Comparison of ENCODE assay signal across 19 cellular contexts in the genomic region with DNA sequence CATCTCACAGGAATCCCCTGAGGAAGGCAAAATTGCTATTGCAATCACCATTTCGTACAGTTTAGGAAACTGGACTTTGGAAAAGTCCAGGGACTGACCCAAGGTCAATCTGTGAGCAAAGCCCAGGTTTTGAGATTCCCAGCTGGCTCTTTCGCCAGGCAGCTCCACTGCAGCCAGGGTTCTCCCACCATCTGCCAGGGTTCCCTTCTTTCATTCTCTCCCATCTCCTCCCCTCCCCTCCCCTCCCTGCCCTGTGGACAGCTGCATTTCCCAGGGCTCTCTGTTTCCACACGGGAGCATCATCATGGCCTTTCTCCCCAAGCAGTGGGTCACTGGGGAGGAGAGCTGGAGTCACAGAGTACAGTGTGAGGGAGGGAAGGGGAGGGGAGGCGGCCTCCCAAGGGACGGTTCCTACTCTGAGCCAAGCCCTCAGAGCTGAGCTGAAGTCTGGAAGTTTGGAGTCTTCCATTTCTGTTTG. TPM values are rescaled to one million over a fixed set of nuclear protein-coding genes. Genes with fewer than 3 reads are reported as not detected.
A peak's percentile ranks its signal among the peaks of the same experiment; 100 is the strongest.
DNase-seq lines count a peak whose midpoint lies in the region; ATAC-seq, FAIRE-seq and TF ChIP-seq lines count a peak whose summit lies in the region.
"Had no signal": no experiment of that assay in that cellular context is flagged by ENCODE, and none has a peak within 500 bp of the region (broad histone marks: within the 10 kb centered on the region; RNA-seq: fewer than 3 reads in every experiment).

No MANE protein-coding gene starts in this region.

- H4K20me1 ChIP-seq in HepG2 (ENCODE audit: insufficient read depth, low read length) = no peaks in the 10 kb centered on the region

- in situ Hi-C loops in HepG2 (cut with HindIII; ENCODE audit: extremely low pct_ligation_motif_present, low pct_unique_long_range_greater_than_20kb) = no loop called here

- TF ChIP-seq CTCF in HepG2 (CRISPR knock-in tag; IDR thresholded peaks at IDR 0.05) = no peak

- H3K4me1 Mint-ChIP-seq in activated T-helper 2 cell treated with anti-CD3 and anti-CD28 coated beads, Interferon-gamma antibody, Interleukin-2, Interleukin-4, amounts not matched to agents 10 μg/mL and 5 μg/mL and 100 μg/mL, durations not matched to agents 14 hours and 24 hours and 36 hours (ENCODE audit: low read depth) = peaks cover 11% of the 10 kb centered on the region

- no peak overlapping the region for H2AFZ ChIP-seq in HepG2 (ENCODE audit: low read length)

- H3K27me3 ChIP-seq in SJCRH30 = no peaks in the 10 kb centered on the region
- H3K27me3 ChIP-seq in HepG2 (ENCODE audit: control insufficient read depth in 1 of 2, insufficient read depth in 2 of 2, low read length in 2 of 2) = peaks cover 3 to 25% of the 10 kb centered on the region in 2 experiments; a peak in 3 of 5 replicates
- H3K27me3 ChIP-seq in aorta (ENCODE audit: control insufficient read depth in 1 of 2, insufficient read depth in 2 of 2, low read length in 1 of 2) = no peaks in the 10 kb centered on the region
- H3K27me3 ChIP-seq: Peyer's patch, testis had no signal

- no TSS peak for BruUV-seq in HepG2 (replicated peaks; lab: Mats Ljungman, UMichigan)

- no peak overlapping the region for H3K4me3 Mint-ChIP-seq in activated T-helper 2 cell treated with anti-CD3 and anti-CD28 coated beads, Interferon-gamma antibody, Interleukin-2, Interleukin-4, amounts not matched to agents 10 μg/mL and 5 μg/mL and 100 μg/mL, durations not matched to agents 14 hours and 24 hours and 36 hours (ENCODE audit: low read depth)

- intact Hi-C loops in HepG2 (cut with micrococcal nuclease; ENCODE audit: unreplicated experiment) (no loop called here), aorta (cut with DNase I) (no loop called here)
- intact Hi-C loops in activated T-helper 2 cell treated with anti-CD3 and anti-CD28 coated beads, Interferon-gamma antibody, Interleukin-2, Interleukin-4, amounts not matched to agents 10 μg/mL and 5 μg/mL and 100 μg/mL, durations not matched to agents 14 hours and 24 hours and 36 hours (cut with micrococcal nuclease) = loop anchor here (10.0 kb wide), 2 partner anchors 144 to 326 kb away; partner anchors contain the start of gene PPP1R1B

- ATAC-seq in HepG2 = peak; percentile 16
- ATAC-seq in aorta (ENCODE audit: low FRiP score) = no peak
- ATAC-seq: foreskin keratinocyte had no signal

- TF ChIP-seq POLR2A in HepG2 (IDR thresholded peaks at IDR 0.05; ENCODE audit: insufficient read depth in 1 of 2, low read depth in 2 of 2, low read length in 2 of 2) = no peak

- DNase-seq in DMS 273 (lab: John Stamatoyannopoulos, UW; ENCODE audit: unreplicated experiment) (peak; percentile 81), SJCRH30 (peak; percentile 62 to 73), HepG2 (ENCODE audit: low spot score) (no peak), caudate nucleus (lab: John Stamatoyannopoulos, UW) (no peak), aorta (no peak)
- no peak for DNase-seq in activated T-helper 2 cell treated with anti-CD3 and anti-CD28 coated beads, Interferon-gamma antibody, Interleukin-2, Interleukin-4, amounts not matched to agents 10 μg/mL and 5 μg/mL and 100 μg/mL, durations not matched to agents 14 hours and 24 hours and 36 hours (ENCODE audit: low spot score)
- DNase-seq: activated CD4-positive, alpha-beta T cell treated with anti-CD3 and anti-CD28 coated beads, Interleukin-2, amount 50 U/mL, for 4 hours; activated T-cell treated with anti-CD3 and anti-CD28 coated beads, Interleukin-2, amount 50 U/mL, for 1 hour; central memory CD4-positive, alpha-beta T cell; foreskin keratinocyte; HCEC 1CT; MM.1S; NCI-H2081; NCI-H774; Peyer's patch; stimulated activated CD4-positive, alpha-beta T cell treated with anti-CD3 and anti-CD28 coated beads, Interleukin-4, amount 100 ng/mL, for 4 hours; testis had no signal

- H3K27ac ChIP-seq in SJCRH30 (no peak overlapping the region), HepG2 (ENCODE audit: extremely low read length, insufficient read depth, low read length) (no peak overlapping the region), caudate nucleus (ENCODE audit: low read depth, low read length) (no peak overlapping the region), aorta (ENCODE audit: low read depth in 1 of 2, low read length in 2 of 2) (no peak overlapping the region)
- H3K27ac ChIP-seq: foreskin keratinocyte, Peyer's patch, testis had no signal

- no peak for TF ChIP-seq EP300 in HepG2 (IDR thresholded peaks at IDR 0.05; ENCODE audit: low read depth in 2 of 2, low read length in 2 of 2)
- TF ChIP-seq EP300 in HepG2 (CRISPR knock-in tag; IDR thresholded peaks at IDR 0.05; ENCODE audit: borderline replicate concordance) = no peak

- peak overlapping the region; percentile 62 for H3K4me2 ChIP-seq in HepG2 (ENCODE audit: low read depth, low read length)

- H3K4me1 ChIP-seq in SJCRH30 = no peaks in the 10 kb centered on the region
- peaks cover 74% of the 10 kb centered on the region for H3K4me1 ChIP-seq in HepG2 (ENCODE audit: insufficient read depth, low read length)
- H3K4me1 ChIP-seq in aorta (ENCODE audit: control insufficient read depth in 1 of 2, insufficient read depth in 2 of 2, low read length in 2 of 2) = no peaks in the 10 kb centered on the region
- H3K4me1 ChIP-seq: foreskin keratinocyte had no signal

- peak; percentile 21 for FAIRE-seq in HepG2 (lab: Jason Lieb, UNC)

- H3K36me3 ChIP-seq in SJCRH30 (no peaks in the 10 kb centered on the region), HepG2 (replicated peaks in 1 of 2; ENCODE audit: control insufficient read depth in 1 of 2, insufficient read depth in 2 of 2, low read length in 2 of 2) (no peaks in the 10 kb centered on the region), aorta (ENCODE audit: control insufficient read depth in 1 of 2, insufficient read depth in 2 of 2, low read length in 1 of 2) (no peaks in the 10 kb centered on the region)
- H3K36me3 ChIP-seq: Peyer's patch had no signal

- H3K4me3 ChIP-seq in SJCRH30 (no peak overlapping the region), HepG2 (replicated peaks in 1 of 3; ENCODE audit: insufficient read depth in 1 of 3, low read depth in 2 of 3, low read length in 3 of 3) (peak overlapping the region in 1 of 3 experiments; percentile 44; a peak in 1 of 6 replicates), aorta (ENCODE audit: low read length in 2 of 2) (no peak overlapping the region)
- H3K4me3 ChIP-seq: Peyer's patch, testis had no signal

- no peak overlapping the region for H3K9ac ChIP-seq in HepG2 (ENCODE audit: insufficient read depth, low read depth, low read length)

- H3K27ac Mint-ChIP-seq in activated T-helper 2 cell treated with anti-CD3 and anti-CD28 coated beads, Interferon-gamma antibody, Interleukin-2, Interleukin-4, amounts not matched to agents 10 μg/mL and 5 μg/mL and 100 μg/mL, durations not matched to agents 14 hours and 24 hours and 36 hours = no peak overlapping the region
- H3K27ac Mint-ChIP-seq: memory B cell had no signal

- H3K79me2 ChIP-seq in HepG2 (ENCODE audit: insufficient read depth, low read length) = no peaks in the 10 kb centered on the region

- 3% methylated on average over 5 of the region's 5 CpGs for WGBS in HepG2 (ENCODE audit: low lambda C conversion rate)
- 50 to 54% methylated on average over 5 of the region's 5 CpGs for WGBS in aorta, 2 donors

- no peaks in the 10 kb centered on the region for H3K9me3 Mint-ChIP-seq in activated T-helper 2 cell treated with anti-CD3 and anti-CD28 coated beads, Interferon-gamma antibody, Interleukin-2, Interleukin-4, amounts not matched to agents 10 μg/mL and 5 μg/mL and 100 μg/mL, durations not matched to agents 14 hours and 24 hours and 36 hours
- H3K9me3 Mint-ChIP-seq: memory B cell had no signal

- no peaks in the 10 kb centered on the region for H3K36me3 Mint-ChIP-seq in activated T-helper 2 cell treated with anti-CD3 and anti-CD28 coated beads, Interferon-gamma antibody, Interleukin-2, Interleukin-4, amounts not matched to agents 10 μg/mL and 5 μg/mL and 100 μg/mL, durations not matched to agents 14 hours and 24 hours and 36 hours (ENCODE audit: low read depth)
- H3K36me3 Mint-ChIP-seq: memory B cell had no signal

- H3K27me3 Mint-ChIP-seq in activated T-helper 2 cell treated with anti-CD3 and anti-CD28 coated beads, Interferon-gamma antibody, Interleukin-2, Interleukin-4, amounts not matched to agents 10 μg/mL and 5 μg/mL and 100 μg/mL, durations not matched to agents 14 hours and 24 hours and 36 hours (ENCODE audit: low read depth) = peaks cover 4% of the 10 kb centered on the region
- H3K27me3 Mint-ChIP-seq: memory B cell had no signal

- POLR2A ChIA-PET in HepG2 (lab: Yijun Ruan, JAX) = interaction anchor here (1.1 to 4.6 kb wide), 3 partner anchors 24 to 46 kb away, joined by 3 to 16 read pairs (median 3); partner anchors contain the start of genes LRRC3C, ORMDL3 and PSMD3

- CTCF ChIA-PET in HepG2 (lab: Yijun Ruan, JAX; ENCODE audit: low intra/inter-chr PET ratio, low total read pairs) = no interaction called here

- TF ChIP-seq RAD21 in HepG2 (CRISPR knock-in tag; IDR thresholded peaks at IDR 0.05) = no peak

- H3K9me3 ChIP-seq in SJCRH30 (replicated peaks) = no peaks in the 10 kb centered on the region
- H3K9me3 ChIP-seq in HepG2 (ENCODE audit: low read length) = no peaks in the 10 kb centered on the region
- H3K9me3 ChIP-seq in aorta (ENCODE audit: control insufficient read depth, low read length) = no peaks in the 10 kb centered on the region
- H3K9me3 ChIP-seq: Peyer's patch, testis had no signal

RNA-seq across cellular contexts. Expression of gene GSDMA, which starts 11.9 kb away (rescaled TPM):
- total RNA-seq in SJCRH30 (2014; rRNA removed; shearing (Covaris generic)) = not detected in 2 replicates
- total RNA-seq in HepG2 (2016; rRNA removed; fragmentation: Illumina TruSeq; extraction: Trizol) (not detected in 2 replicates), aorta (1 to 10 TPM; 1.2 to 6.2 TPM)
- not detected in 2 replicates for total RNA-seq in HepG2 (2016; cell fraction: cytosol; rRNA removed; fragmentation: Illumina TruSeq; extraction: Trizol; ENCODE audit: low read depth)
- not detected in 2 replicates for total RNA-seq in HepG2 (2016; cell fraction: insoluble cytoplasmic fraction; rRNA removed; fragmentation: Illumina TruSeq; extraction: Trizol)
- total RNA-seq in HepG2 (2016; cell fraction: membrane; rRNA removed; fragmentation: Illumina TruSeq; extraction: Trizol) = not detected in 2 replicates
- not detected in 2 replicates for total RNA-seq in HepG2 (2016; cell fraction: nucleus; rRNA removed; fragmentation: Illumina TruSeq; extraction: Trizol)
- polyA plus RNA-seq in HepG2 (2011; rRNA removed) (0.07 TPM in 1 of 2 replicates, not detected in the other), aorta (under 1 TPM in 1 of 2 donors, not detected in 1; 0.28 TPM)
- 0.08 TPM in 1 of 2 replicates, not detected in the other for polyA plus RNA-seq in HepG2 (2011; cell fraction: cytosol; rRNA removed)
- polyA plus RNA-seq in HepG2 (2011; cell fraction: nucleus; rRNA removed) = not detected in 2 replicates
- not detected in 2 replicates for polyA plus RNA-seq in HepG2 (2012)
- polyA plus RNA-seq in HepG2 (2016; cell fraction: cytosol; fragmentation: Illumina TruSeq; extraction: Trizol; ENCODE audit: low read depth) = not detected in 2 replicates
- not detected in 2 replicates for polyA plus RNA-seq in HepG2 (2016; cell fraction: insoluble cytoplasmic fraction; fragmentation: Illumina TruSeq; extraction: Trizol; ENCODE audit: low read depth)
- not detected in 2 replicates for polyA plus RNA-seq in HepG2 (2016; cell fraction: membrane; fragmentation: Illumina TruSeq; extraction: Trizol; ENCODE audit: low read depth)
- polyA plus RNA-seq in HepG2 (2016; cell fraction: nucleus; fragmentation: Illumina TruSeq; extraction: Trizol; ENCODE audit: insufficient read depth, low read depth) = not detected in 2 replicates
- not detected in 2 replicates for polyA minus RNA-seq in HepG2 (2011; rRNA and poly(A)+ RNA removed; ENCODE audit: low replicate concordance)
- polyA minus RNA-seq in HepG2 (2011; cell fraction: cytosol; rRNA and poly(A)+ RNA removed) = not detected in 2 replicates
- polyA minus RNA-seq in HepG2 (2011; cell fraction: nucleus; rRNA and poly(A)+ RNA removed) = not detected in 2 replicates
- total RNA-seq in activated T-helper 2 cell treated with anti-CD3 and anti-CD28 coated beads, Interferon-gamma antibody, Interleukin-2, Interleukin-4, amounts not matched to agents 10 μg/mL and 5 μg/mL and 100 μg/mL, durations not matched to agents 14 hours and 24 hours and 36 hours = 0.11 and 0.53 TPM in 2 replicates
- polyA plus RNA-seq: neural cell had no signal

RNA-seq across cellular contexts. Expression of gene LRRC3C, which starts 23.4 kb away (rescaled TPM):
- not detected in 2 replicates for total RNA-seq in SJCRH30 (2014; rRNA removed; shearing (Covaris generic))
- total RNA-seq in HepG2 (2016; rRNA removed; fragmentation: Illumina TruSeq; extraction: Trizol) = not detected in 2 replicates
- not detected in 2 replicates for total RNA-seq in HepG2 (2016; cell fraction: cytosol; rRNA removed; fragmentation: Illumina TruSeq; extraction: Trizol; ENCODE audit: low read depth)
- total RNA-seq in HepG2 (2016; cell fraction: insoluble cytoplasmic fraction; rRNA removed; fragmentation: Illumina TruSeq; extraction: Trizol) = not detected in 2 replicates
- total RNA-seq in HepG2 (2016; cell fraction: membrane; rRNA removed; fragmentation: Illumina TruSeq; extraction: Trizol) = not detected in 2 replicates
- total RNA-seq in HepG2 (2016; cell fraction: nucleus; rRNA removed; fragmentation: Illumina TruSeq; extraction: Trizol) = not detected in 2 replicates
- 0.10 and 0.17 TPM in 2 replicates for polyA plus RNA-seq in HepG2 (2011; rRNA removed)
- 0.11 TPM in 1 of 2 replicates, not detected in the other for polyA plus RNA-seq in HepG2 (2011; cell fraction: cytosol; rRNA removed)
- not detected in 2 replicates for polyA plus RNA-seq in HepG2 (2011; cell fraction: nucleus; rRNA removed)
- not detected in 2 replicates for polyA plus RNA-seq in HepG2 (2012)
- not detected in 2 replicates for polyA plus RNA-seq in HepG2 (2016; cell fraction: cytosol; fragmentation: Illumina TruSeq; extraction: Trizol; ENCODE audit: low read depth)
- polyA plus RNA-seq in HepG2 (2016; cell fraction: insoluble cytoplasmic fraction; fragmentation: Illumina TruSeq; extraction: Trizol; ENCODE audit: low read depth) = not detected in 2 replicates
- polyA plus RNA-seq in HepG2 (2016; cell fraction: membrane; fragmentation: Illumina TruSeq; extraction: Trizol; ENCODE audit: low read depth) = not detected in 2 replicates
- not detected in 2 replicates for polyA plus RNA-seq in HepG2 (2016; cell fraction: nucleus; fragmentation: Illumina TruSeq; extraction: Trizol; ENCODE audit: insufficient read depth, low read depth)
- 0.24 TPM in 1 of 2 replicates, not detected in the other for polyA minus RNA-seq in HepG2 (2011; rRNA and poly(A)+ RNA removed; ENCODE audit: low replicate concordance)
- polyA minus RNA-seq in HepG2 (2011; cell fraction: cytosol; rRNA and poly(A)+ RNA removed) = not detected in 2 replicates
- polyA minus RNA-seq in HepG2 (2011; cell fraction: nucleus; rRNA and poly(A)+ RNA removed) = not detected in 2 replicates
- total RNA-seq in aorta = not detected
- not detected for polyA plus RNA-seq in aorta
- not detected in 2 replicates for total RNA-seq in activated T-helper 2 cell treated with anti-CD3 and anti-CD28 coated beads, Interferon-gamma antibody, Interleukin-2, Interleukin-4, amounts not matched to agents 10 μg/mL and 5 μg/mL and 100 μg/mL, durations not matched to agents 14 hours and 24 hours and 36 hours
- total RNA-seq: foreskin keratinocyte, Peyer's patch had no signal
- polyA plus RNA-seq: foreskin keratinocyte, neural cell had no signal

RNA-seq across cellular contexts. Expression of gene ORMDL3, which starts 23.5 kb away (rescaled TPM):
- total RNA-seq in SJCRH30 (2014; rRNA removed; shearing (Covaris generic)) = 27.5 and 27.8 TPM in 2 replicates
- total RNA-seq in HepG2 (2016; rRNA removed; fragmentation: Illumina TruSeq; extraction: Trizol) = 125 and 181 TPM in 2 replicates
- 52.8 and 58.2 TPM in 2 replicates for total RNA-seq in HepG2 (2016; cell fraction: cytosol; rRNA removed; fragmentation: Illumina TruSeq; extraction: Trizol; ENCODE audit: low read depth)
- 110 and 214 TPM in 2 replicates for total RNA-seq in HepG2 (2016; cell fraction: insoluble cytoplasmic fraction; rRNA removed; fragmentation: Illumina TruSeq; extraction: Trizol)
- total RNA-seq in HepG2 (2016; cell fraction: membrane; rRNA removed; fragmentation: Illumina TruSeq; extraction: Trizol) = 136 and 143 TPM in 2 replicates
- total RNA-seq in HepG2 (2016; cell fraction: nucleus; rRNA removed; fragmentation: Illumina TruSeq; extraction: Trizol) = 112 and 134 TPM in 2 replicates
- polyA plus RNA-seq in HepG2 (2011; rRNA removed) = 384 and 546 TPM in 2 replicates
- 330 and 331 TPM in 2 replicates for polyA plus RNA-seq in HepG2 (2011; cell fraction: cytosol; rRNA removed)
- polyA plus RNA-seq in HepG2 (2011; cell fraction: nucleus; rRNA removed) = 319 and 431 TPM in 2 replicates
- polyA plus RNA-seq in HepG2 (2012) = 176 and 292 TPM in 2 replicates
- polyA plus RNA-seq in HepG2 (2016; cell fraction: cytosol; fragmentation: Illumina TruSeq; extraction: Trizol; ENCODE audit: low read depth) = 35.1 and 42.1 TPM in 2 replicates
- polyA plus RNA-seq in HepG2 (2016; cell fraction: insoluble cytoplasmic fraction; fragmentation: Illumina TruSeq; extraction: Trizol; ENCODE audit: low read depth) = 81.8 and 96.3 TPM in 2 replicates
- polyA plus RNA-seq in HepG2 (2016; cell fraction: membrane; fragmentation: Illumina TruSeq; extraction: Trizol; ENCODE audit: low read depth) = 72.9 and 81.6 TPM in 2 replicates
- polyA plus RNA-seq in HepG2 (2016; cell fraction: nucleus; fragmentation: Illumina TruSeq; extraction: Trizol; ENCODE audit: insufficient read depth, low read depth) = 169 and 170 TPM in 2 replicates
- polyA minus RNA-seq in HepG2 (2011; rRNA and poly(A)+ RNA removed; ENCODE audit: low replicate concordance) = 76.0 and 1,167 TPM in 2 replicates
- polyA minus RNA-seq in HepG2 (2011; cell fraction: cytosol; rRNA and poly(A)+ RNA removed) = 115 and 192 TPM in 2 replicates
- polyA minus RNA-seq in HepG2 (2011; cell fraction: nucleus; rRNA and poly(A)+ RNA removed) = 79.2 and 94.6 TPM in 2 replicates
- total RNA-seq in aorta = 10 to 100 TPM; 44.2 to 45.0 TPM
- 10 to 100 TPM; 50.4 to 74.0 TPM for polyA plus RNA-seq in aorta
- 66.1 and 74.3 TPM in 2 replicates for total RNA-seq in activated T-helper 2 cell treated with anti-CD3 and anti-CD28 coated beads, Interferon-gamma antibody, Interleukin-2, Interleukin-4, amounts not matched to agents 10 μg/mL and 5 μg/mL and 100 μg/mL, durations not matched to agents 14 hours and 24 hours and 36 hours

RNA-seq across cellular contexts. Expression of gene PSMD3, which starts 29.7 kb away (rescaled TPM):
- total RNA-seq in SJCRH30 (2014; rRNA removed; shearing (Covaris generic)) = 128 and 129 TPM in 2 replicates
- total RNA-seq in HepG2 (2016; rRNA removed; fragmentation: Illumina TruSeq; extraction: Trizol) (114 and 146 TPM in 2 replicates), aorta (10 to 100 TPM; 60.5 to 60.9 TPM)
- total RNA-seq in HepG2 (2016; cell fraction: cytosol; rRNA removed; fragmentation: Illumina TruSeq; extraction: Trizol; ENCODE audit: low read depth) = 19.9 and 20.3 TPM in 2 replicates
- 99.4 and 154 TPM in 2 replicates for total RNA-seq in HepG2 (2016; cell fraction: insoluble cytoplasmic fraction; rRNA removed; fragmentation: Illumina TruSeq; extraction: Trizol)
- 37.5 and 39.8 TPM in 2 replicates for total RNA-seq in HepG2 (2016; cell fraction: membrane; rRNA removed; fragmentation: Illumina TruSeq; extraction: Trizol)
- 88.8 and 102 TPM in 2 replicates for total RNA-seq in HepG2 (2016; cell fraction: nucleus; rRNA removed; fragmentation: Illumina TruSeq; extraction: Trizol)
- polyA plus RNA-seq in HepG2 (2011; rRNA removed) (97.4 and 118 TPM in 2 replicates), aorta (10 to 100 TPM; 27.0 to 59.3 TPM)
- 82.0 and 93.0 TPM in 2 replicates for polyA plus RNA-seq in HepG2 (2011; cell fraction: cytosol; rRNA removed)
- polyA plus RNA-seq in HepG2 (2011; cell fraction: nucleus; rRNA removed) = 117 and 120 TPM in 2 replicates
- polyA plus RNA-seq in HepG2 (2012) = 97.2 and 131 TPM in 2 replicates
- 14.5 and 14.8 TPM in 2 replicates for polyA plus RNA-seq in HepG2 (2016; cell fraction: cytosol; fragmentation: Illumina TruSeq; extraction: Trizol; ENCODE audit: low read depth)
- polyA plus RNA-seq in HepG2 (2016; cell fraction: insoluble cytoplasmic fraction; fragmentation: Illumina TruSeq; extraction: Trizol; ENCODE audit: low read depth) = 110 and 126 TPM in 2 replicates
- 20.5 and 22.5 TPM in 2 replicates for polyA plus RNA-seq in HepG2 (2016; cell fraction: membrane; fragmentation: Illumina TruSeq; extraction: Trizol; ENCODE audit: low read depth)
- 160 and 165 TPM in 2 replicates for polyA plus RNA-seq in HepG2 (2016; cell fraction: nucleus; fragmentation: Illumina TruSeq; extraction: Trizol; ENCODE audit: insufficient read depth, low read depth)
- 151 and 161 TPM in 2 replicates for polyA minus RNA-seq in HepG2 (2011; rRNA and poly(A)+ RNA removed; ENCODE audit: low replicate concordance)
- 49.5 and 51.3 TPM in 2 replicates for polyA minus RNA-seq in HepG2 (2011; cell fraction: cytosol; rRNA and poly(A)+ RNA removed)
- polyA minus RNA-seq in HepG2 (2011; cell fraction: nucleus; rRNA and poly(A)+ RNA removed) = 34.4 and 36.3 TPM in 2 replicates
- total RNA-seq in activated T-helper 2 cell treated with anti-CD3 and anti-CD28 coated beads, Interferon-gamma antibody, Interleukin-2, Interleukin-4, amounts not matched to agents 10 μg/mL and 5 μg/mL and 100 μg/mL, durations not matched to agents 14 hours and 24 hours and 36 hours = 193 and 196 TPM in 2 replicates

RNA-seq across cellular contexts. Expression of gene GSDMB, which starts 32.5 kb away (rescaled TPM):
- 1.9 and 2.1 TPM in 2 replicates for total RNA-seq in SJCRH30 (2014; rRNA removed; shearing (Covaris generic))
- total RNA-seq in HepG2 (2016; rRNA removed; fragmentation: Illumina TruSeq; extraction: Trizol) (0.70 and 3.3 TPM in 2 replicates), aorta (10 to 100 TPM in 1 of 2 donors, 1 to 10 TPM in 1; 9.7 to 14.5 TPM)
- 0.44 and 0.51 TPM in 2 replicates for total RNA-seq in HepG2 (2016; cell fraction: cytosol; rRNA removed; fragmentation: Illumina TruSeq; extraction: Trizol; ENCODE audit: low read depth)
- total RNA-seq in HepG2 (2016; cell fraction: insoluble cytoplasmic fraction; rRNA removed; fragmentation: Illumina TruSeq; extraction: Trizol) = 0.76 and 2.9 TPM in 2 replicates
- total RNA-seq in HepG2 (2016; cell fraction: membrane; rRNA removed; fragmentation: Illumina TruSeq; extraction: Trizol) = 0.31 and 0.62 TPM in 2 replicates
- total RNA-seq in HepG2 (2016; cell fraction: nucleus; rRNA removed; fragmentation: Illumina TruSeq; extraction: Trizol) = 8.3 and 9.3 TPM in 2 replicates
- polyA plus RNA-seq in HepG2 (2011; rRNA removed) (30.4 and 39.4 TPM in 2 replicates), aorta (10 to 100 TPM; 16.7 to 30.1 TPM)
- 3.7 and 4.3 TPM in 2 replicates for polyA plus RNA-seq in HepG2 (2011; cell fraction: cytosol; rRNA removed)
- 140 and 180 TPM in 2 replicates for polyA plus RNA-seq in HepG2 (2011; cell fraction: nucleus; rRNA removed)
- 36.5 and 54.8 TPM in 2 replicates for polyA plus RNA-seq in HepG2 (2012)
- 0.33 and 0.52 TPM in 2 replicates for polyA plus RNA-seq in HepG2 (2016; cell fraction: cytosol; fragmentation: Illumina TruSeq; extraction: Trizol; ENCODE audit: low read depth)
- polyA plus RNA-seq in HepG2 (2016; cell fraction: insoluble cytoplasmic fraction; fragmentation: Illumina TruSeq; extraction: Trizol; ENCODE audit: low read depth) = 0.73 and 1.2 TPM in 2 replicates
- 0.26 and 0.35 TPM in 2 replicates for polyA plus RNA-seq in HepG2 (2016; cell fraction: membrane; fragmentation: Illumina TruSeq; extraction: Trizol; ENCODE audit: low read depth)
- 21.8 and 24.9 TPM in 2 replicates for polyA plus RNA-seq in HepG2 (2016; cell fraction: nucleus; fragmentation: Illumina TruSeq; extraction: Trizol; ENCODE audit: insufficient read depth, low read depth)
- polyA minus RNA-seq in HepG2 (2011; rRNA and poly(A)+ RNA removed; ENCODE audit: low replicate concordance) = 4.9 and 23.3 TPM in 2 replicates
- 1.1 and 1.5 TPM in 2 replicates for polyA minus RNA-seq in HepG2 (2011; cell fraction: cytosol; rRNA and poly(A)+ RNA removed)
- polyA minus RNA-seq in HepG2 (2011; cell fraction: nucleus; rRNA and poly(A)+ RNA removed) = 42.0 and 56.2 TPM in 2 replicates
- total RNA-seq in activated T-helper 2 cell treated with anti-CD3 and anti-CD28 coated beads, Interferon-gamma antibody, Interleukin-2, Interleukin-4, amounts not matched to agents 10 μg/mL and 5 μg/mL and 100 μg/mL, durations not matched to agents 14 hours and 24 hours and 36 hours = 24.6 and 26.3 TPM in 2 replicates

Comparison
In these comparisons a context has a peak if more than half of its experiments do, and no peak if none do; other contexts are left out.
1. DNase-seq: peak in DMS 273 (single experiment) and SJCRH30 (2 of 2); none in HepG2 (single experiment), caudate nucleus (0 of 61), aorta (0 of 2) and activated T-helper 2 cell treated with anti-CD3 and anti-CD28 coated beads, Interferon-gamma antibody, Interleukin-2, Interleukin-4, amounts not matched to agents 10 μg/mL and 5 μg/mL and 100 μg/mL, durations not matched to agents 14 hours and 24 hours and 36 hours (single experiment).